ENCODE assay signal across 8 cellular contexts in the genomic region with DNA sequence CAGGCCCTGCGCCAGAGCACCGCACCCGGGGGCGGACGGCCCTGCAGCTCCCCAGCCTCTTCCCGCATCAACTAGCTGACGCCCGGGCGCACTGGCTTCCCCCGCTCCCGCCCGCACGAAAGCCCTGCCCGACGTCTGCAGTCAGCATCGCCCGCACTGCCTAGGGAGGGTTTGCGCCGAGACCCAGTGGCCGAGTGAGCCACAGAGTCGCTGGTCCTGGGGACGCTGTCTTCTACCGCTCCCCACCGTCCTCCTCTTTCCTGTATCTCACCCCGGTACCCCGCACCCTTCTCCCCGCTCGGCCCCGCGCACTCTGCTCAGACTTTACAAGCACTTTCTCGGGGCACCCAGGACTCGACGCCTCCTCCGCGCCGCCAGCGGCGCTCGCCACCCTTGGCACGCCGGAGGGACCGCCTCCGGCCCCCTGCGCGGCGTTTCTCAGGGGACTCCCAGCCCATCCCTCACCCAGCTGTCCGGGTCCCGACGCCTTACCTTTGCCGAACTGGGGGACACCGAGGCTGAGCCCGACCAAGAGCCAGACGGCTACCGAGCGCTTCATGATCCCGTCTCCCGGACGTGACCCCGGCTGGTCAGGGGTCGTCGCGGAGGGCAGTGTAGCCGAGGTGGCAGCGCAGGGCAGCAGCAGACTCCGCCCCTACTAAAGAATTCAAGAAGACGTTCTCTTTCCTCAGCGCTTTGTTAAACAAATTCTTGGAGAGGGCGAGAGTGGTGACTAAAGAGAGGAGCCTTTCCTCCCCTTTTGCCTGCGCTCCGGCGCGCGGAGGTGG. TPM values are rescaled to one million over a fixed set of nuclear protein-coding genes. Genes with fewer than 3 reads are reported as not detected.
DNase-seq lines count a peak whose midpoint lies in the region; ATAC-seq, FAIRE-seq and TF ChIP-seq lines count a peak whose summit lies in the region.

No MANE protein-coding gene starts in this region.

- no peaks in the 10 kb centered on the region for H3K9me3 ChIP-seq in HepG2 (ENCODE audit: low read length)
- no peaks in the 10 kb centered on the region for H3K9me3 ChIP-seq in thymus (ENCODE audit: control insufficient read depth)
- H3K9me3 ChIP-seq in OCI-LY7 (ENCODE audit: low read length): no peaks in the 10 kb centered on the region

- H3K79me2 ChIP-seq in HepG2 (ENCODE audit: insufficient read depth, low read length) (no peaks in the 10 kb centered on the region), OCI-LY7 (ENCODE audit: insufficient read depth, low read depth, low read length) (no peaks in the 10 kb centered on the region)

- FAIRE-seq in HepG2 (lab: Jason Lieb, UNC): no peak

- no peaks in the 10 kb centered on the region for H3K9me2 ChIP-seq in OCI-LY7 (ENCODE audit: insufficient read depth, low read length)

- 27% methylated on average over 55 of the region's 73 CpGs for WGBS in HepG2 (ENCODE audit: low lambda C conversion rate)
- WGBS in thymus: 1% methylated on average over 73 of the region's 73 CpGs

- intact Hi-C loops in HepG2 (cut with micrococcal nuclease; ENCODE audit: unreplicated experiment): no loop called here
- intact Hi-C loops in OCI-LY7 (cut with micrococcal nuclease; ENCODE audit: unreplicated experiment): no loop called here

- peak overlapping the region; percentile 36; the same call in 1 of the 2 replicates for H3K4me2 ChIP-seq in HepG2 (ENCODE audit: low read depth, low read length)
- H3K4me2 ChIP-seq in OCI-LY7 (ENCODE audit: low read length): no peak overlapping the region

- TF ChIP-seq POLR2A in NB4 (IDR thresholded peaks at IDR 0.05; ENCODE audit: extremely low read depth, insufficient read length) (no peak), HepG2 (IDR thresholded peaks at IDR 0.05; ENCODE audit: insufficient read depth in 1 of 2, low read depth in 2 of 2, low read length in 2 of 2) (no peak)

- H3K27ac ChIP-seq in HepG2 (ENCODE audit: extremely low read length, insufficient read depth, low read length) (no peak overlapping the region), thymus (ENCODE audit: low read depth) (no peak overlapping the region), OCI-LY7 (ENCODE audit: low read depth, low read length, poor library complexity, severe bottlenecking) (no peak overlapping the region)

- H3K36me3 ChIP-seq in HepG2 (replicated peaks in 1 of 2; ENCODE audit: control insufficient read depth in 1 of 2, insufficient read depth in 2 of 2, low read length in 2 of 2) (no peaks in the 10 kb centered on the region), thymus (ENCODE audit: control insufficient read depth, insufficient read depth) (no peaks in the 10 kb centered on the region), OCI-LY7 (ENCODE audit: insufficient read depth, low read length) (no peaks in the 10 kb centered on the region)

- TF ChIP-seq EP300 in HepG2 (IDR thresholded peaks at IDR 0.05; ENCODE audit: low read depth in 2 of 2, low read length in 2 of 2) (no peak), HepG2 (CRISPR knock-in tag; IDR thresholded peaks at IDR 0.05; ENCODE audit: borderline replicate concordance) (no peak)

- no peak for TF ChIP-seq CTCF in NB4 (IDR thresholded peaks at IDR 0.05; ENCODE audit: low read depth, low read length)
- no peak for TF ChIP-seq CTCF in HepG2 (CRISPR knock-in tag; IDR thresholded peaks at IDR 0.05)
- no peak for TF ChIP-seq CTCF in OCI-LY7 (conservative IDR thresholded peaks at IDR 0.05; ENCODE audit: low read length)

- CTCF ChIA-PET in HepG2 (lab: Yijun Ruan, JAX; ENCODE audit: low intra/inter-chr PET ratio, low total read pairs) (no interaction called here), OCI-LY7 (lab: Charles Lee; ENCODE audit: unreplicated experiment) (no interaction called here)

- H4K20me1 ChIP-seq in HepG2 (ENCODE audit: insufficient read depth, low read length) (no peaks in the 10 kb centered on the region), OCI-LY7 (ENCODE audit: insufficient read depth, low read length) (no peaks in the 10 kb centered on the region)

- H3K4me1 ChIP-seq in HepG2 (ENCODE audit: insufficient read depth, low read length): peaks cover 16% of the 10 kb centered on the region; the same call in 1 of the 2 replicates
- H3K4me1 ChIP-seq in thymus (ENCODE audit: control insufficient read depth, insufficient read depth, low read length): no peaks in the 10 kb centered on the region
- H3K4me1 ChIP-seq in OCI-LY7 (ENCODE audit: insufficient read depth, low read length, poor library complexity, severe bottlenecking): no peaks in the 10 kb centered on the region

- H3K4me3 ChIP-seq in NB4 (ENCODE audit: low read depth, low read length): peak overlapping the region; percentile 38
- peak overlapping the region in 1 of 3 experiments; percentile 33; a peak in 1 of 6 replicates for H3K4me3 ChIP-seq in HepG2 (replicated peaks in 1 of 3; ENCODE audit: insufficient read depth in 1 of 3, low read depth in 2 of 3, low read length in 3 of 3)
- H3K4me3 ChIP-seq in thymus (ENCODE audit: low read length): peak overlapping the region; percentile 7
- no peak overlapping the region for H3K4me3 ChIP-seq in OCI-LY7 (ENCODE audit: low read depth, low read length, poor library complexity, severe bottlenecking)

- H2AFZ ChIP-seq in HepG2 (ENCODE audit: low read length): no peak overlapping the region
- H2AFZ ChIP-seq in OCI-LY7 (ENCODE audit: low read length): no peak overlapping the region

- no peak overlapping the region for H3K9ac ChIP-seq in HepG2 (ENCODE audit: insufficient read depth, low read depth, low read length)

- peaks cover 2 to 35% of the 10 kb centered on the region in 2 experiments; a peak in 3 of 5 replicates for H3K27me3 ChIP-seq in HepG2 (ENCODE audit: control insufficient read depth in 1 of 2, insufficient read depth in 2 of 2, low read length in 2 of 2)
- H3K27me3 ChIP-seq in thymus (ENCODE audit: control insufficient read depth, insufficient read depth): peaks cover 38% of the 10 kb centered on the region

- in situ Hi-C loops in HepG2 (cut with HindIII; ENCODE audit: extremely low pct_ligation_motif_present, low pct_unique_long_range_greater_than_20kb): no loop called here

- BruUV-seq in HepG2 (replicated peaks; lab: Mats Ljungman, UMichigan): no TSS peak
- BruUV-seq in OCI-LY7 (replicated peaks; lab: Mats Ljungman, UMichigan): no TSS peak

- TF ChIP-seq RAD21 in HepG2 (CRISPR knock-in tag; IDR thresholded peaks at IDR 0.05): no peak

- DNase-seq in AG20443 (ENCODE audit: low spot score) (peak; percentile 23), NB4 (ENCODE audit: low read depth) (peak; percentile 18), dermis blood vessel endothelial cell (peak; percentile 46), HepG2 (ENCODE audit: low spot score) (no peak), GDM1 (lab: John Stamatoyannopoulos, UW) (no peak), OCI-LY7 (ENCODE audit: low spot score) (no peak)
- no peak for DNase-seq in stimulated activated CD4-positive, alpha-beta T cell treated with anti-CD3 and anti-CD28 coated beads, Interleukin-2, amount 100 ng/mL, for 24 hours

- no peak; the same call in 1 of the 3 replicates for ATAC-seq in HepG2

- POLR2A ChIA-PET in HepG2 (lab: Yijun Ruan, JAX): no interaction called here
- POLR2A ChIA-PET in OCI-LY7 (lab: Charles Lee): no interaction called here

TF ChIP-seq in HepG2, 621 proteins besides CTCF, POLR2A, EP300 and RAD21 (continues in another document):
- TF ChIP-seq SYNCRIP (IDR thresholded peaks at IDR 0.05; ENCODE audit: insufficient read depth, low read depth, low read length) (no peak), MED8 (CRISPR knock-in tag; IDR thresholded peaks at IDR 0.05; ENCODE audit: insufficient replicate concordance) (no peak), ZNF891 (CRISPR knock-in tag; IDR thresholded peaks at IDR 0.05) (no peak), ZNF549 (CRISPR knock-in tag; IDR thresholded peaks at IDR 0.05) (no peak), ZNF816 (CRISPR knock-in tag; IDR thresholded peaks at IDR 0.05; ENCODE audit: borderline replicate concordance) (no peak), MTF2 (CRISPR knock-in tag; IDR thresholded peaks at IDR 0.05; ENCODE audit: borderline replicate concordance) (peak; percentile 33; the same call in 1 of the 2 replicates), ZFP41 (CRISPR knock-in tag; IDR thresholded peaks at IDR 0.05; ENCODE audit: borderline replicate concordance) (no peak)

RNA-seq across cellular contexts. Expression of gene EDIL3, which starts 0.7 kb away (rescaled TPM):
- total RNA-seq in dermis blood vessel endothelial cell (0.65 and 1.5 TPM in 2 replicates), HepG2 (2016; rRNA removed; fragmentation: Illumina TruSeq; extraction: Trizol) (not detected in 2 replicates), OCI-LY7 (2022) (not detected in 2 replicates)
- not detected in 2 replicates for total RNA-seq in HepG2 (2016; cell fraction: cytosol; rRNA removed; fragmentation: Illumina TruSeq; extraction: Trizol; ENCODE audit: low read depth)
- not detected in 2 replicates for total RNA-seq in HepG2 (2016; cell fraction: insoluble cytoplasmic fraction; rRNA removed; fragmentation: Illumina TruSeq; extraction: Trizol)
- total RNA-seq in HepG2 (2016; cell fraction: membrane; rRNA removed; fragmentation: Illumina TruSeq; extraction: Trizol): not detected in 2 replicates
- not detected in 2 replicates for total RNA-seq in HepG2 (2016; cell fraction: nucleus; rRNA removed; fragmentation: Illumina TruSeq; extraction: Trizol)
- polyA plus RNA-seq in HepG2 (2011; rRNA removed) (0.01 TPM in 1 of 2 replicates, not detected in the other), thymus (2.9 TPM)
- polyA plus RNA-seq in HepG2 (2011; cell fraction: cytosol; rRNA removed): not detected in 2 replicates
- not detected in 2 replicates for polyA plus RNA-seq in HepG2 (2011; cell fraction: nucleus; rRNA removed)
- polyA plus RNA-seq in HepG2 (2012): not detected in 2 replicates
- not detected in 2 replicates for polyA plus RNA-seq in HepG2 (2016; cell fraction: cytosol; fragmentation: Illumina TruSeq; extraction: Trizol; ENCODE audit: low read depth)
- not detected in 2 replicates for polyA plus RNA-seq in HepG2 (2016; cell fraction: insoluble cytoplasmic fraction; fragmentation: Illumina TruSeq; extraction: Trizol; ENCODE audit: low read depth)
- not detected in 2 replicates for polyA plus RNA-seq in HepG2 (2016; cell fraction: membrane; fragmentation: Illumina TruSeq; extraction: Trizol; ENCODE audit: low read depth)
- not detected in 2 replicates for polyA plus RNA-seq in HepG2 (2016; cell fraction: nucleus; fragmentation: Illumina TruSeq; extraction: Trizol; ENCODE audit: insufficient read depth, low read depth)
- polyA minus RNA-seq in HepG2 (2011; rRNA and poly(A)+ RNA removed; ENCODE audit: low replicate concordance): 0.05 TPM in 1 of 2 replicates, not detected in the other
- polyA minus RNA-seq in HepG2 (2011; cell fraction: cytosol; rRNA and poly(A)+ RNA removed): not detected in 2 replicates
- polyA minus RNA-seq in HepG2 (2011; cell fraction: nucleus; rRNA and poly(A)+ RNA removed): not detected in 2 replicates
- not detected in 2 replicates for total RNA-seq in OCI-LY7 (2014; rRNA removed; shearing (Covaris generic))

Comparison
In these comparisons a context has a peak if more than half of its experiments do, and no peak if none do; other contexts are left out.
1. DNase-seq: peak in AG20443 (single experiment), NB4 (single experiment) and dermis blood vessel endothelial cell (single experiment); none in HepG2 (single experiment), stimulated activated CD4-positive, alpha-beta T cell treated with anti-CD3 and anti-CD28 coated beads, Interleukin-2, amount 100 ng/mL, for 24 hours (0 of 2), GDM1 (single experiment) and OCI-LY7 (single experiment).